Comparison of ENCODE assay signal across 12 cellular contexts in the genomic region with DNA sequence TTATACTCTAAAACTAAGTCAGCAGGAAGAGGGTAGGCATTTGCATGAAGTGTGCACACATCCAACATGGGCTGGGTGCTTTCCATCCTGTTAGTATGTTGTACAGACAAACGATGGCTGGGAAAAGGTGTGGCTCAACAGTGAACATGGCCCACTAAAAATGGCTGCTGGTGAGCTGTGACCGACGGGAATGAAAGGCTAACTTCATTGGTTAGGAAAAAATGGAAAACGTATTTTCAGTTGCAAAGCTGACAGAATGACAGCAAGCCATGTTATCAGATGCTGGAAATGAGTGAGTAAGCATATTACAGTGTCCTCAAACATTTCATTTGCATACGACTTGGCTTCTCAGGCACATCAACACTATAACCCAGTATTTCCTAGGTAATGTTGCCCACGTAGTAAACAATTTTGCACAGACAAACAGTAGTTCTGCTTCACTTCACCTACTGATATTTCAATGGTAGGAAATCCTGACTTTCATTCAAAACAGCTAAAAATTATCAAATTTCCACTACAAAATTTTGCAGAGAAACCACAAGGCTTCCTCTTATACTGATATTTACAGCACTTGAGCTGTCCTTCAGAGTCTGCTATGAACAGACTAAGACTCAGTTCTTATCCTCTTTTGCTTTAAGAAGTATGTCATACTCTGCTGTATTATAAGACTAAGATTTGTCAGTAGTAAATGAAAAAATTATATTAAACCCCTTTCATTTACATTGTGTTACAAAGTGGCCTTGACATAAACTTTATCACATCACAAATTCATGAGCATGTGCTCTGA.
A peak's percentile ranks its signal among the peaks of the same experiment; 100 is the strongest.
DNase-seq lines count a peak whose midpoint lies in the region; ATAC-seq lines count a peak whose summit lies in the region.
"Had no signal": no experiment of that assay in that cellular context is flagged by ENCODE, and none has a peak within 500 bp of the region (broad histone marks: within the 10 kb centered on the region; RNA-seq: fewer than 3 reads in every experiment).

No MANE protein-coding gene starts in this region.

- H3K27me3 Mint-ChIP-seq in T-cell (no peaks in the 10 kb centered on the region), memory B cell (no peaks in the 10 kb centered on the region)

- H3K27ac Mint-ChIP-seq in T-cell (peak overlapping the region; percentile 77 to 94), memory B cell (peak overlapping the region; percentile 89)

- CTCF ChIA-PET in T-cell (lab: Charles Lee) = interaction anchor here in 1 of 2 donors (1.5 kb wide), 1 partner anchor 12 kb away, joined by 4 read pairs; no protein-coding TSS in a partner anchor

- H3K4me1 Mint-ChIP-seq in T-cell (peaks cover 69 to 72% (median 70%) of the 10 kb centered on the region in 3 donors), memory B cell (peaks cover 28% of the 10 kb centered on the region)

- H3K4me3 Mint-ChIP-seq in T-cell = peak overlapping the region; percentile 2 to 60 (median 7)
- peak overlapping the region; percentile 61 for H3K4me3 Mint-ChIP-seq in memory B cell

- ATAC-seq in GM18508 (IDR thresholded peaks at IDR 0.05; ENCODE audit: insufficient read depth, unreplicated experiment) (peak; percentile 49), HG02642 (IDR thresholded peaks at IDR 0.05; ENCODE audit: poor library complexity, unreplicated experiment) (peak; percentile 48), T-cell (replicated peaks in 1 of 4) (peak; percentile 36 to 55 (median 48)), memory B cell (ENCODE audit: low read depth) (peak; percentile 54), GM19467 (IDR thresholded peaks at IDR 0.05; ENCODE audit: unreplicated experiment) (no peak)

- H3K9me3 Mint-ChIP-seq in T-cell = no peaks in the 10 kb centered on the region
- H3K9me3 Mint-ChIP-seq in memory B cell = no peaks in the 10 kb centered on the region

- DNase-seq in T-cell (no peak), memory B cell (ENCODE audit: low spot score in 2 of 2) (no peak), NCI-H345 treated with DMSO at 0.1 percent for 48 hours (lab: John Stamatoyannopoulos, UW; ENCODE audit: unreplicated experiment) (no peak), NCI-H1105 (lab: John Stamatoyannopoulos, UW) (no peak), NCI-H2081 (lab: John Stamatoyannopoulos, UW) (no peak)
- DNase-seq: DMS79 treated with DMSO at 0.1 percent for 48 hours, islet precursor cell, NCI-H1930, SW 1271 had no signal

- POLR2A ChIA-PET in T-cell (lab: Charles Lee) = no interaction called here

- H3K36me3 Mint-ChIP-seq in T-cell = peaks cover 21% of the 10 kb centered on the region
- peaks cover 6% of the 10 kb centered on the region for H3K36me3 Mint-ChIP-seq in memory B cell
